8 cellular contexts compared by ENCODE assay signal in genomic region chr2:60555066-60555793, GRCh38. TPM values are rescaled to one million over a fixed set of nuclear protein-coding genes. Genes with fewer than 3 reads are reported as not detected.
DNase-seq lines count a peak whose midpoint lies in the region; ATAC-seq and TF ChIP-seq lines count a peak whose summit lies in the region.

No MANE protein-coding gene starts in this region.

- H3K4me1 Mint-ChIP-seq in activated T-cell treated with anti-CD3 and anti-CD28 coated beads, Interleukin-2, amount 50 U/mL, for 4 hours (ENCODE audit: low read depth): peaks cover 39% of the 10 kb centered on the region

- DNase-seq in D341Med (ENCODE audit: low spot score) (peak; percentile 76), NOMO-1 treated with dmso at 0.1 percent for 144 hours (lab: John Stamatoyannopoulos, UW; ENCODE audit: unreplicated experiment) (peak; percentile 77), fibroblast of the aortic adventitia (ENCODE audit: low read depth) (peak; percentile 53), omental fat pad (ENCODE audit: low spot score) (no peak), inferior parietal cortex (ENCODE audit: extremely low spot score) (no peak)
- DNase-seq in activated T-cell treated with anti-CD3 and anti-CD28 coated beads, Interleukin-2, amount 50 U/mL, for 4 hours: peak; percentile 40

- peaks cover 64% of the 10 kb centered on the region for H3K27me3 Mint-ChIP-seq in activated T-cell treated with anti-CD3 and anti-CD28 coated beads, Interleukin-2, amount 50 U/mL, for 4 hours (ENCODE audit: low read depth)

- peak; percentile 37 for ATAC-seq in GM19324 (IDR thresholded peaks at IDR 0.05; ENCODE audit: low FRiP score, unreplicated experiment)
- peak; percentile 38 for ATAC-seq in HG03439 (IDR thresholded peaks at IDR 0.05; ENCODE audit: unreplicated experiment)
- peak; percentile 59 to 64 for ATAC-seq in activated T-cell treated with anti-CD3 and anti-CD28 coated beads, Interleukin-2, amount 50 U/mL, for 4 hours
- ATAC-seq in omental fat pad (ENCODE audit: low FRiP score): peak; percentile 28

- H3K4me3 Mint-ChIP-seq in activated T-cell treated with anti-CD3 and anti-CD28 coated beads, Interleukin-2, amount 50 U/mL, for 4 hours: peak overlapping the region; percentile 79

- H3K36me3 Mint-ChIP-seq in activated T-cell treated with anti-CD3 and anti-CD28 coated beads, Interleukin-2, amount 50 U/mL, for 4 hours (ENCODE audit: insufficient read depth): peaks cover 2% of the 10 kb centered on the region

- H3K9me3 Mint-ChIP-seq in activated T-cell treated with anti-CD3 and anti-CD28 coated beads, Interleukin-2, amount 50 U/mL, for 4 hours: peaks cover 3% of the 10 kb centered on the region

- H3K4me3 ChIP-seq in fibroblast of the aortic adventitia (ENCODE audit: low read depth, low read length): peak overlapping the region; percentile 69

- TF ChIP-seq CTCF in fibroblast of the aortic adventitia (IDR thresholded peaks at IDR 0.05; ENCODE audit: insufficient read depth, low read length) (peak; percentile 26), omental fat pad (IDR thresholded peaks at IDR 0.05) (no peak)

RNA-seq across cellular contexts. Expression of gene BCL11A, which starts 1.8 kb away (rescaled TPM):
- 1 to 10 TPM in 1 of 3 donors, under 1 TPM in 2; 0.38 to 2.6 (median 0.87) TPM for total RNA-seq in activated T-cell treated with anti-CD3 and anti-CD28 coated beads, Interleukin-2, amount 50 U/mL, for 4 hours
- total RNA-seq in fibroblast of the aortic adventitia (ENCODE audit: low replicate concordance) (0.09 TPM in 1 of 2 replicates, not detected in the other), omental fat pad (1 to 10 TPM in 2 of 4 donors, under 1 TPM in 2; 0.28 to 5.0 (median 1.1) TPM)

Comparison
In these comparisons a context has a peak if more than half of its experiments do, and no peak if none do; other contexts are left out.
1. DNase-seq: peak in D341Med (single experiment), NOMO-1 treated with dmso at 0.1 percent for 144 hours (single experiment), activated T-cell treated with anti-CD3 and anti-CD28 coated beads, Interleukin-2, amount 50 U/mL, for 4 hours (single experiment) and fibroblast of the aortic adventitia (single experiment); none in omental fat pad (single experiment) and inferior parietal cortex (single experiment).
2. Peak in every context shown above with its lines, with median percentiles within 50 percentile points of each other: ATAC-seq.